19 cellular contexts compared by ENCODE assay signal in genomic region chr15:34951993-34952392, GRCh38. TPM values are rescaled to one million over a fixed set of nuclear protein-coding genes. Genes with fewer than 3 reads are reported as not detected.
DNase-seq lines count a peak whose midpoint lies in the region; ATAC-seq and TF ChIP-seq lines count a peak whose summit lies in the region.
"Had no signal": no experiment of that assay in that cellular context is flagged by ENCODE, and none has a peak within 500 bp of the region (broad histone marks: within the 10 kb centered on the region; RNA-seq: fewer than 3 reads in every experiment).

No MANE protein-coding gene starts in this region.

- H3K4me3 ChIP-seq in AG04449 (ENCODE audit: low read depth, low read length) (no peak overlapping the region), fibroblast of the aortic adventitia (ENCODE audit: low read depth, low read length) (no peak overlapping the region)
- no peak overlapping the region for H3K4me3 ChIP-seq in effector memory CD4-positive, alpha-beta T cell (ENCODE audit: insufficient read depth, low read depth, low read length, poor library complexity, severe bottlenecking)
- H3K4me3 ChIP-seq: left lung, mucosa of descending colon had no signal

- DNase-seq in AG04449 (ENCODE audit: low read depth, low spot score) (peak; percentile 26), GM04504 (ENCODE audit: low read depth) (peak; percentile 44), astrocyte of the hippocampus (ENCODE audit: low read depth, low spot score) (peak; percentile 34), fibroblast of the aortic adventitia (ENCODE audit: low read depth) (peak; percentile 71), UCSD-AML1 (lab: John Stamatoyannopoulos, UW; ENCODE audit: unreplicated experiment) (no peak)
- DNase-seq in effector memory CD4-positive, alpha-beta T cell: no peak
- no peak for DNase-seq in stimulated activated naive CD8-positive, alpha-beta T cell treated with anti-CD3 and anti-CD28 coated beads, Interleukin-15, amount 100 ng/mL, for 72 hours
- DNase-seq: activated CD4-positive, alpha-beta T cell treated with anti-CD3 and anti-CD28 coated beads, Interleukin-2, amount 50 U/mL, for 48 hours; DND-41; head of caudate nucleus; left lung; mucosa of descending colon; NCI-H1417 treated with DMSO at 0.1 percent for 48 hours; NCI-H2171 treated with DMSO at 0.1 percent for 48 hours had no signal

- H3K27ac Mint-ChIP-seq in stimulated activated naive CD8-positive, alpha-beta T cell treated with anti-CD3 and anti-CD28 coated beads, Interleukin-15, amount 100 ng/mL, for 72 hours: no peak overlapping the region
- H3K27ac Mint-ChIP-seq: T-helper 1 cell treated with Interleukin-12 subunit alpha and Interleukin-12 subunit beta and Interleukin-4 antibody, amounts not matched to agents 30 μg/mL and 1 μg/mL, for 36 hours had no signal

- TF ChIP-seq CTCF in AG04449 (IDR thresholded peaks at IDR 0.05; ENCODE audit: insufficient read depth, low read length, missing control alignments) (no peak), fibroblast of the aortic adventitia (IDR thresholded peaks at IDR 0.05; ENCODE audit: insufficient read depth, low read length) (no peak)

- no peaks in the 10 kb centered on the region for H3K4me1 Mint-ChIP-seq in stimulated activated naive CD8-positive, alpha-beta T cell treated with anti-CD3 and anti-CD28 coated beads, Interleukin-15, amount 100 ng/mL, for 72 hours

- no peak for ATAC-seq in stimulated activated naive CD8-positive, alpha-beta T cell treated with anti-CD3 and anti-CD28 coated beads, Interleukin-15, amount 100 ng/mL, for 72 hours
- ATAC-seq in GM18907 (IDR thresholded peaks at IDR 0.05; ENCODE audit: unreplicated experiment): no peak
- ATAC-seq: left lung, mucosa of descending colon, Right ventricle myocardium inferior had no signal

- H3K27ac ChIP-seq in effector memory CD4-positive, alpha-beta T cell (ENCODE audit: insufficient read depth, low read length, poor library complexity, severe bottlenecking): no peak overlapping the region
- H3K27ac ChIP-seq: brain microvascular endothelial cell, left lung had no signal

- H3K36me3 ChIP-seq in effector memory CD4-positive, alpha-beta T cell (ENCODE audit: control insufficient read depth, insufficient read depth, low read length): peaks cover 27% of the 10 kb centered on the region

- POLR2A ChIA-PET in AG04449 (lab: Yijun Ruan, JAX): no interaction called here

- H3K27me3 Mint-ChIP-seq in stimulated activated naive CD8-positive, alpha-beta T cell treated with anti-CD3 and anti-CD28 coated beads, Interleukin-15, amount 100 ng/mL, for 72 hours: no peaks in the 10 kb centered on the region

- no peaks in the 10 kb centered on the region for H3K4me1 ChIP-seq in effector memory CD4-positive, alpha-beta T cell (ENCODE audit: control insufficient read depth, insufficient read depth, low read length, poor library complexity, severe bottlenecking)
- H3K4me1 ChIP-seq: left lung had no signal

- no peaks in the 10 kb centered on the region for H3K9me3 ChIP-seq in effector memory CD4-positive, alpha-beta T cell (ENCODE audit: control insufficient read depth, low read length)
- H3K9me3 ChIP-seq: left lung, mucosa of descending colon had no signal

- H3K27me3 ChIP-seq in effector memory CD4-positive, alpha-beta T cell (replicated peaks; ENCODE audit: control insufficient read depth, insufficient read depth, low read length, poor library complexity, severe bottlenecking): no peaks in the 10 kb centered on the region
- H3K27me3 ChIP-seq: brain microvascular endothelial cell, left lung had no signal

- no peak overlapping the region for H3K4me3 Mint-ChIP-seq in stimulated activated naive CD8-positive, alpha-beta T cell treated with anti-CD3 and anti-CD28 coated beads, Interleukin-15, amount 100 ng/mL, for 72 hours
- H3K4me3 Mint-ChIP-seq: T-helper 1 cell treated with Interleukin-12 subunit alpha and Interleukin-12 subunit beta and Interleukin-4 antibody, amounts not matched to agents 30 μg/mL and 1 μg/mL, for 36 hours had no signal

- CTCF ChIA-PET in AG04449 (lab: Yijun Ruan, JAX): interaction anchor here (1.3 to 1.5 kb wide), 3 partner anchors 16 to 32 kb away, joined by 4 to 6 read pairs (median 5); partner anchors contain the start of gene AQR

- no peaks in the 10 kb centered on the region for H3K9me3 Mint-ChIP-seq in stimulated activated naive CD8-positive, alpha-beta T cell treated with anti-CD3 and anti-CD28 coated beads, Interleukin-15, amount 100 ng/mL, for 72 hours
- H3K9me3 Mint-ChIP-seq: activated naive CD4-positive, alpha-beta T cell treated with anti-CD3 and anti-CD28 coated beads, Interleukin-2, amount 50 U/mL, for 72 hours; T-helper 1 cell treated with Interleukin-12 subunit alpha and Interleukin-12 subunit beta and Interleukin-4 antibody, amounts not matched to agents 30 μg/mL and 1 μg/mL, for 36 hours had no signal

RNA-seq across cellular contexts. Expression of gene AQR, which starts 17.5 kb away (rescaled TPM):
- total RNA-seq in fibroblast of the aortic adventitia (ENCODE audit: low replicate concordance): 33.0 and 34.6 TPM in 2 replicates

RNA-seq across cellular contexts. Expression of gene ZNF770, which starts 36.1 kb away (rescaled TPM):
- total RNA-seq in fibroblast of the aortic adventitia (ENCODE audit: low replicate concordance): 27.4 and 36.8 TPM in 2 replicates

Comparison
In these comparisons a context has a peak if more than half of its experiments do, and no peak if none do; other contexts are left out.
1. DNase-seq: peak in AG04449 (single experiment), GM04504 (single experiment), astrocyte of the hippocampus (single experiment) and fibroblast of the aortic adventitia (single experiment); none in effector memory CD4-positive, alpha-beta T cell (0 of 3), UCSD-AML1 (single experiment) and stimulated activated naive CD8-positive, alpha-beta T cell treated with anti-CD3 and anti-CD28 coated beads, Interleukin-15, amount 100 ng/mL, for 72 hours (0 of 2).